ENCODE assay signal across 14 cellular contexts in the genomic region with DNA sequence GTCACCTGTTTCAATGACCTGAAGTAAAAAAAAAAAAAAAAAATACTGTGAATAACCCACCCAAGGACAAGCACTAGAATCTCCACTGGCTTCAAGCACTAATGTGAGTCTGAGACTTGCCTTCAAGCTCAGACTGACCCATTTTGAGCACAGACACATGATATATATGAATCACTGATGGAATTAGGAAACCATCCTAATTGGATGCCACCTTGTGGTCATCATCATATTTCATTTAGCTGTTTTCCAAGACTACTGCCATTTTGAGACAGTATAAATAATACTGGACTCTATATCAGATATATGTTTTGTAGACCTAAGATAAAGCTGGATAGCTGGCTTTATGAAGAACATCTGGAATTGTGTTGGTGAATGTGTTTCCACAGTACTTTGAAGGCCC.
DNase-seq lines count a peak whose midpoint lies in the region; ATAC-seq and TF ChIP-seq lines count a peak whose summit lies in the region.
"Had no signal": no experiment of that assay in that cellular context is flagged by ENCODE, and none has a peak within 500 bp of the region (broad histone marks: within the 10 kb centered on the region; RNA-seq: fewer than 3 reads in every experiment).

No MANE protein-coding gene starts in this region.

- no peaks in the 10 kb centered on the region for H3K9me3 ChIP-seq in A673 (ENCODE audit: low read depth, low read length, poor library complexity, severe bottlenecking)
- H3K9me3 ChIP-seq: BLaER1, spleen had no signal

- ATAC-seq in GM21390 (IDR thresholded peaks at IDR 0.05; ENCODE audit: unreplicated experiment) (peak; percentile 47), GM19455 (IDR thresholded peaks at IDR 0.05; ENCODE audit: unreplicated experiment) (no peak), HG03095 (IDR thresholded peaks at IDR 0.05; ENCODE audit: unreplicated experiment) (no peak)
- ATAC-seq in natural killer cell treated with Interleukin-12 subunit alpha and Interleukin-12 subunit beta and Interleukin-15 and Interleukin-18, amount 100 ng/mL, for 72 hours, result no peak
- ATAC-seq: naive thymus-derived CD4-positive, alpha-beta T cell had no signal

- intact Hi-C loops in A673 (cut with micrococcal nuclease; ENCODE audit: unreplicated experiment), result no loop called here

- no peaks in the 10 kb centered on the region for H3K36me3 Mint-ChIP-seq in natural killer cell treated with Interleukin-12 subunit alpha and Interleukin-12 subunit beta and Interleukin-15 and Interleukin-18, amount 100 ng/mL, for 72 hours
- H3K36me3 Mint-ChIP-seq: naive thymus-derived CD4-positive, alpha-beta T cell had no signal

- H3K36me3 ChIP-seq in A673 (ENCODE audit: insufficient read depth, low read length, poor library complexity, severe bottlenecking), result no peaks in the 10 kb centered on the region
- H3K36me3 ChIP-seq: BLaER1, spleen had no signal

- BruUV-seq in A673 (replicated peaks; lab: Mats Ljungman, UMichigan), result no TSS peak

- H3K9me3 Mint-ChIP-seq in natural killer cell treated with Interleukin-12 subunit alpha and Interleukin-12 subunit beta and Interleukin-15 and Interleukin-18, amount 100 ng/mL, for 72 hours, result peaks cover 5% of the 10 kb centered on the region

- TF ChIP-seq CTCF in A673 (conservative IDR thresholded peaks at IDR 0.05; ENCODE audit: low read depth, low read length), result peak; percentile 43
- TF ChIP-seq CTCF in cardiac fibroblast (IDR thresholded peaks at IDR 0.05; ENCODE audit: low read depth, low read length), result peak; percentile 1

- H3K27ac ChIP-seq in A673 (ENCODE audit: low read depth, low read length, poor library complexity, severe bottlenecking), result no peak overlapping the region
- H3K27ac ChIP-seq: BLaER1, epithelial cell of prostate, spleen had no signal

- H3K4me3 Mint-ChIP-seq in natural killer cell treated with Interleukin-12 subunit alpha and Interleukin-12 subunit beta and Interleukin-15 and Interleukin-18, amount 100 ng/mL, for 72 hours, result no peak overlapping the region
- H3K4me3 Mint-ChIP-seq: naive thymus-derived CD4-positive, alpha-beta T cell had no signal

- H3K27me3 ChIP-seq in A673 (replicated peaks; ENCODE audit: insufficient read depth, low read depth, low read length, poor library complexity), result no peaks in the 10 kb centered on the region
- H3K27me3 ChIP-seq: BLaER1, spleen had no signal

- CTCF ChIA-PET in A673 (lab: Charles Lee), result no interaction called here

- peak; percentile 12 for DNase-seq in A673 (ENCODE audit: low spot score)
- peak; percentile 27 for DNase-seq in NAMALWA (ENCODE audit: low spot score)
- DNase-seq in cardiac fibroblast (ENCODE audit: low read depth in 2 of 2), result no peak
- no peak for DNase-seq in natural killer cell treated with Interleukin-12 subunit alpha and Interleukin-12 subunit beta and Interleukin-15 and Interleukin-18, amount 100 ng/mL, for 72 hours (ENCODE audit: low spot score)
- no peak for DNase-seq in germinal center (ENCODE audit: low spot score)
- DNase-seq: activated CD8-positive, alpha-beta memory T cell treated with anti-CD3 and anti-CD28 coated beads for 24 hours; naive thymus-derived CD4-positive, alpha-beta T cell; NCI-H524 treated with DMSO at 0.1 percent for 48 hours; spleen had no signal

- no peaks in the 10 kb centered on the region for H3K4me1 Mint-ChIP-seq in natural killer cell treated with Interleukin-12 subunit alpha and Interleukin-12 subunit beta and Interleukin-15 and Interleukin-18, amount 100 ng/mL, for 72 hours (ENCODE audit: low read depth in 2 of 2)
- H3K4me1 Mint-ChIP-seq: naive thymus-derived CD4-positive, alpha-beta T cell had no signal

- no peaks in the 10 kb centered on the region for H3K27me3 Mint-ChIP-seq in natural killer cell treated with Interleukin-12 subunit alpha and Interleukin-12 subunit beta and Interleukin-15 and Interleukin-18, amount 100 ng/mL, for 72 hours
- H3K27me3 Mint-ChIP-seq: naive thymus-derived CD4-positive, alpha-beta T cell had no signal

- no peaks in the 10 kb centered on the region for H3K4me1 ChIP-seq in A673 (ENCODE audit: insufficient read depth, low read length, poor library complexity, severe bottlenecking)
- H3K4me1 ChIP-seq: BLaER1, spleen had no signal

- H3K27ac Mint-ChIP-seq in natural killer cell treated with Interleukin-12 subunit alpha and Interleukin-12 subunit beta and Interleukin-15 and Interleukin-18, amount 100 ng/mL, for 72 hours, result no peak overlapping the region
- H3K27ac Mint-ChIP-seq: naive thymus-derived CD4-positive, alpha-beta T cell had no signal

- POLR2A ChIA-PET in A673 (lab: Charles Lee; ENCODE audit: low non-redundant PET), result interaction anchor here (0.7 kb wide), 1 partner anchor 112 kb away, joined by 10 read pairs; no protein-coding TSS in a partner anchor

- no peak overlapping the region for H3K4me3 ChIP-seq in A673 (ENCODE audit: low read depth, low read length, poor library complexity, severe bottlenecking)
- no peak overlapping the region for H3K4me3 ChIP-seq in cardiac fibroblast (replicated peaks in 1 of 2; ENCODE audit: low read depth in 2 of 2, low read length in 2 of 2)
- H3K4me3 ChIP-seq: BLaER1, spleen had no signal

Comparison
In these comparisons a context has a peak if more than half of its experiments do, and no peak if none do; other contexts are left out.
1. DNase-seq: peak in A673 (single experiment) and NAMALWA (single experiment); none in cardiac fibroblast (0 of 2), natural killer cell treated with Interleukin-12 subunit alpha and Interleukin-12 subunit beta and Interleukin-15 and Interleukin-18, amount 100 ng/mL, for 72 hours (single experiment) and germinal center (single experiment).